In genomic region chr16:3158014-3158497, GRCh38 we compare ENCODE assay signal across 1 cellular context.
TF ChIP-seq lines count a peak whose summit lies in the region.

No MANE protein-coding gene starts in this region.

TF ChIP-seq in HepG2, 621 proteins besides CTCF, POLR2A, EP300 and RAD21 (continued from another document):
- no peak for TF ChIP-seq STAT6 (CRISPR knock-in tag; IDR thresholded peaks at IDR 0.05; ENCODE audit: borderline replicate concordance)
- TF ChIP-seq MYNN (CRISPR knock-in tag; IDR thresholded peaks at IDR 0.05; ENCODE audit: low read depth), result no peak
- TF ChIP-seq ZNF83 (CRISPR knock-in tag; IDR thresholded peaks at IDR 0.05; ENCODE audit: borderline replicate concordance), result no peak
- TF ChIP-seq MTA1 (CRISPR knock-in tag; IDR thresholded peaks at IDR 0.05; ENCODE audit: borderline replicate concordance), result no peak
- no peak for TF ChIP-seq CAMTA2 (CRISPR knock-in tag; IDR thresholded peaks at IDR 0.05; ENCODE audit: borderline replicate concordance)
- no peak for TF ChIP-seq ZKSCAN8 (CRISPR knock-in tag; IDR thresholded peaks at IDR 0.05; ENCODE audit: borderline replicate concordance)
- TF ChIP-seq HOMEZ (CRISPR knock-in tag; IDR thresholded peaks at IDR 0.05; ENCODE audit: low read depth), result no peak
- no peak for TF ChIP-seq MIER2 (CRISPR knock-in tag; IDR thresholded peaks at IDR 0.05)
- no peak for TF ChIP-seq ZNF367 (CRISPR knock-in tag; IDR thresholded peaks at IDR 0.05; ENCODE audit: borderline replicate concordance)
- no peak for TF ChIP-seq GMEB1 (CRISPR knock-in tag; IDR thresholded peaks at IDR 0.05; ENCODE audit: borderline replicate concordance)
- TF ChIP-seq SP4 (CRISPR knock-in tag; IDR thresholded peaks at IDR 0.05), result no peak
- TF ChIP-seq ZNF687 (CRISPR knock-in tag; IDR thresholded peaks at IDR 0.05), result peak; percentile 47
- TF ChIP-seq ZNF790 (CRISPR knock-in tag; IDR thresholded peaks at IDR 0.05; ENCODE audit: borderline replicate concordance), result 0 out of 2 replicates have a peak, but pooled peaks have one; percentile 37
- TF ChIP-seq ZNF563 (CRISPR knock-in tag; IDR thresholded peaks at IDR 0.05), result 0 out of 2 replicates have a peak, but pooled peaks have one; percentile 6
